Comparison of ENCODE assay signal across 17 cellular contexts in genomic region chr3:99543796-99544195, GRCh38.
A peak's percentile ranks its signal among the peaks of the same experiment; 100 is the strongest.
DNase-seq lines count a peak whose midpoint lies in the region; ATAC-seq and TF ChIP-seq lines count a peak whose summit lies in the region.
"Had no signal": no experiment of that assay in that cellular context is flagged by ENCODE, and none has a peak within 500 bp of the region (broad histone marks: within the 10 kb centered on the region; RNA-seq: fewer than 3 reads in every experiment).

No MANE protein-coding gene starts in this region.

- no peak for ATAC-seq in left ventricle myocardium superior
- peak; percentile 5; the same call in 1 of the 3 replicates for ATAC-seq in RWPE2 (ENCODE audit: low read depth)
- ATAC-seq in foreskin keratinocyte: peak; percentile 14
- ATAC-seq in GM21619 (IDR thresholded peaks at IDR 0.05; ENCODE audit: unreplicated experiment): no peak
- no peak for ATAC-seq in HG02759 (IDR thresholded peaks at IDR 0.05; ENCODE audit: unreplicated experiment)

- intact Hi-C loops in left ventricle myocardium inferior (cut with micrococcal nuclease) (no loop called here), left ventricle myocardium superior (cut with micrococcal nuclease) (no loop called here)

- TF ChIP-seq CTCF in left ventricle myocardium inferior (IDR thresholded peaks at IDR 0.05; ENCODE audit: borderline replicate concordance): no peak
- no peak for TF ChIP-seq CTCF in RWPE2 (IDR thresholded peaks at IDR 0.05; ENCODE audit: poor library complexity, severe bottlenecking)
- TF ChIP-seq CTCF in foreskin keratinocyte (conservative IDR thresholded peaks at IDR 0.05): no peak

- H3K27ac ChIP-seq in left ventricle myocardium inferior (replicated peaks) (peak overlapping the region; percentile 83), RWPE2 (ENCODE audit: poor library complexity, severe bottlenecking) (peak overlapping the region; percentile 98), foreskin keratinocyte (no peak overlapping the region)
- H3K27ac ChIP-seq: GM23248, Peyer's patch had no signal

- no peak for DNase-seq in left ventricle myocardium inferior
- DNase-seq in left ventricle myocardium superior: no peak
- no peak for DNase-seq in RWPE2 (ENCODE audit: low spot score)
- peak in 1 of 2 donors; percentile 34 for DNase-seq in foreskin keratinocyte
- DNase-seq in ureter (ENCODE audit: low spot score): no peak
- DNase-seq: BE2C, COR-L47, DMS 273 treated with DMSO at 0.1 percent for 48 hours, GDM1, GM23248, NCI-H1105 treated with DMSO at 0.1 percent for 48 hours, NCI-H1694, NCI-H2081 treated with DMSO at 0.1 percent for 48 hours, Peyer's patch, Right ventricle myocardium superior had no signal

- H3K4me1 ChIP-seq in left ventricle myocardium inferior (peaks cover 46% of the 10 kb centered on the region), RWPE2 (ENCODE audit: insufficient read depth, poor library complexity, severe bottlenecking) (peaks cover 63% of the 10 kb centered on the region), foreskin keratinocyte (peaks cover 54% of the 10 kb centered on the region)
- H3K4me1 ChIP-seq: BE2C, Peyer's patch had no signal

- no peaks in the 10 kb centered on the region for H3K9me3 ChIP-seq in left ventricle myocardium inferior (replicated peaks)
- no peaks in the 10 kb centered on the region for H3K9me3 ChIP-seq in RWPE2 (ENCODE audit: severe bottlenecking)
- H3K9me3 ChIP-seq: BE2C, Peyer's patch had no signal

- no peak overlapping the region for H3K4me3 ChIP-seq in left ventricle myocardium inferior
- H3K4me3 ChIP-seq in RWPE2 (ENCODE audit: severe bottlenecking): no peak overlapping the region
- H3K4me3 ChIP-seq: GM23248, Peyer's patch had no signal

- H3K27me3 ChIP-seq in left ventricle myocardium inferior (ENCODE audit: low read depth) (no peaks in the 10 kb centered on the region), RWPE2 (ENCODE audit: insufficient read depth, poor library complexity, severe bottlenecking) (no peaks in the 10 kb centered on the region), foreskin keratinocyte (no peaks in the 10 kb centered on the region)
- H3K27me3 ChIP-seq: Peyer's patch had no signal

- H3K36me3 ChIP-seq in left ventricle myocardium inferior (no peaks in the 10 kb centered on the region), RWPE2 (ENCODE audit: low read depth) (no peaks in the 10 kb centered on the region)
- H3K36me3 ChIP-seq: BE2C, Peyer's patch had no signal

Comparison
In these comparisons a context has a peak if more than half of its experiments do, and no peak if none do; other contexts are left out.
1. ATAC-seq: peak in RWPE2 (single experiment) and foreskin keratinocyte (single experiment); none in left ventricle myocardium superior (single experiment), GM21619 (single experiment) and HG02759 (single experiment).